32 cellular contexts compared by ENCODE assay signal in genomic region chr13:20303636-20304035, GRCh38.
A peak's percentile ranks its signal among the peaks of the same experiment; 100 is the strongest.
DNase-seq lines count a peak whose midpoint lies in the region; ATAC-seq and TF ChIP-seq lines count a peak whose summit lies in the region.
"Had no signal": no experiment of that assay in that cellular context is flagged by ENCODE, and none has a peak within 500 bp of the region (broad histone marks: within the 10 kb centered on the region; RNA-seq: fewer than 3 reads in every experiment).

No MANE protein-coding gene starts in this region.

- H2BK120ac ChIP-seq in mesenchymal stem cell (ENCODE audit: low read depth, low read length) = no peak overlapping the region

- H3K23ac ChIP-seq in mesenchymal stem cell (ENCODE audit: low read length in 2 of 2) = no peak overlapping the region

- H3K4me1 ChIP-seq in HEK293 (ENCODE audit: control insufficient read depth, insufficient read depth, low read length) = no peaks in the 10 kb centered on the region
- peaks cover 11% of the 10 kb centered on the region for H3K4me1 ChIP-seq in mesenchymal stem cell (ENCODE audit: control insufficient read depth, insufficient read depth, low read depth, low read length)
- H3K4me1 ChIP-seq: Peyer's patch had no signal

- 76% methylated on average over 5 of the region's 6 CpGs for WGBS in mesenchymal stem cell

- no peak overlapping the region for H3K18ac ChIP-seq in mesenchymal stem cell (ENCODE audit: low read depth in 1 of 2, low read length in 2 of 2)

- no peak overlapping the region for H4K8ac ChIP-seq in mesenchymal stem cell (ENCODE audit: low read length)

- peaks cover 7 to 12% of the 10 kb centered on the region in 2 experiments for H3K27me3 ChIP-seq in mesenchymal stem cell (ENCODE audit: control insufficient read depth in 1 of 2, insufficient read depth in 1 of 2, low read length in 2 of 2)
- H3K27me3 ChIP-seq: Peyer's patch had no signal

- H3K36me3 Mint-ChIP-seq in natural killer cell treated with Interleukin-12 subunit alpha and Interleukin-12 subunit beta and Interleukin-15 and Interleukin-18, amount 100 ng/mL, for 72 hours = peaks cover 9% of the 10 kb centered on the region
- H3K36me3 Mint-ChIP-seq: stimulated activated effector memory CD8-positive, alpha-beta T cell treated with anti-CD3 and anti-CD28 coated beads, Interleukin-12 subunit alpha, Interleukin-12 subunit beta, amount 100 ng/mL, for 72 hours had no signal

- peaks cover 0 to 3% of the 10 kb centered on the region in 2 donors for H3K4me1 Mint-ChIP-seq in natural killer cell treated with Interleukin-12 subunit alpha and Interleukin-12 subunit beta and Interleukin-15 and Interleukin-18, amount 100 ng/mL, for 72 hours (ENCODE audit: low read depth in 2 of 2)
- H3K4me1 Mint-ChIP-seq: activated CD4-positive, alpha-beta T cell treated with anti-CD3 and anti-CD28 coated beads, Interleukin-2, amount 10 ng/mL, durations not matched to agents 24 days and 14 days; stimulated activated effector memory CD8-positive, alpha-beta T cell treated with anti-CD3 and anti-CD28 coated beads, Interleukin-12 subunit alpha, Interleukin-12 subunit beta, amount 100 ng/mL, for 72 hours had no signal

- H2AK5ac ChIP-seq in mesenchymal stem cell (ENCODE audit: low read length, severe bottlenecking) = no peak overlapping the region

- no peak overlapping the region for H3K14ac ChIP-seq in mesenchymal stem cell (ENCODE audit: low read length in 2 of 2)

- DNase-seq in AG10803 (ENCODE audit: low read depth) (peak; percentile 8), astrocyte of the hippocampus (ENCODE audit: low read depth, low spot score) (peak; percentile 23), mesenchymal stem cell (peak; percentile 4), GOT3 (lab: John Stamatoyannopoulos, UW) (no peak)
- no peak for DNase-seq in natural killer cell treated with Interleukin-12 subunit alpha and Interleukin-12 subunit beta and Interleukin-15 and Interleukin-18, amount 100 ng/mL, for 72 hours (ENCODE audit: low spot score)
- DNase-seq: activated CD4-positive, alpha-beta T cell treated with anti-CD3 and anti-CD28 coated beads, Interleukin-2, amount 10 ng/mL, durations not matched to agents 24 days and 14 days; activated effector memory CD4-positive, alpha-beta T cell treated with Interleukin-2 at 50 U/mL for 16 hours; activated T-cell treated with anti-CD3 and anti-CD28 coated beads, Interleukin-2, amount 50 U/mL, for 1 hour; caudate nucleus; COR-L47; cortex of kidney; effector memory CD8-positive, alpha-beta T cell; midbrain; MV-4-11; naive B cell; NCI-H1436; NCI-H446; NCI-H748 treated with DMSO at 0.1 percent for 48 hours; SIG-M5; T1000 had no signal

- H2BK12ac ChIP-seq in mesenchymal stem cell (ENCODE audit: low read length in 2 of 2) = no peak overlapping the region

- H3K27ac Mint-ChIP-seq in natural killer cell treated with Interleukin-12 subunit alpha and Interleukin-12 subunit beta and Interleukin-15 and Interleukin-18, amount 100 ng/mL, for 72 hours = no peak overlapping the region
- H3K27ac Mint-ChIP-seq: activated CD4-positive, alpha-beta T cell treated with anti-CD3 and anti-CD28 coated beads, Interleukin-2, amount 10 ng/mL, durations not matched to agents 24 days and 14 days; activated naive CD4-positive, alpha-beta T cell treated with anti-CD3 and anti-CD28 coated beads, Interleukin-2, amount 50 U/mL, for 72 hours; effector memory CD8-positive, alpha-beta T cell; naive B cell; progenitor cell of endocrine pancreas; stimulated activated effector memory CD8-positive, alpha-beta T cell treated with anti-CD3 and anti-CD28 coated beads, Interleukin-12 subunit alpha, Interleukin-12 subunit beta, amount 100 ng/mL, for 72 hours had no signal

- no peak overlapping the region for H3K4me2 ChIP-seq in mesenchymal stem cell (ENCODE audit: low read length, poor library complexity, severe bottlenecking)
- H3K4me2 ChIP-seq: KMS-11 had no signal

- peaks cover 59 to 64% of the 10 kb centered on the region in 2 donors for H3K27me3 Mint-ChIP-seq in natural killer cell treated with Interleukin-12 subunit alpha and Interleukin-12 subunit beta and Interleukin-15 and Interleukin-18, amount 100 ng/mL, for 72 hours

- no peak overlapping the region for H2BK5ac ChIP-seq in mesenchymal stem cell (ENCODE audit: low read depth, low read length, poor library complexity, severe bottlenecking)

- CTCF ChIA-PET in HEK293 (lab: Yijun Ruan, JAX) = no interaction called here

- H3K27ac ChIP-seq in HEK293 (ENCODE audit: extremely low read depth, low read depth, low read length) (no peak overlapping the region), mesenchymal stem cell (ENCODE audit: low read length, poor library complexity, severe bottlenecking) (no peak overlapping the region)
- H3K27ac ChIP-seq: C4-2B, KMS-11, neutrophil, Peyer's patch, tibial nerve had no signal

- no peak overlapping the region for H4K91ac ChIP-seq in mesenchymal stem cell (ENCODE audit: low read length)

- peaks cover 2% of the 10 kb centered on the region for H3K9me3 Mint-ChIP-seq in natural killer cell treated with Interleukin-12 subunit alpha and Interleukin-12 subunit beta and Interleukin-15 and Interleukin-18, amount 100 ng/mL, for 72 hours

- H2AFZ ChIP-seq in mesenchymal stem cell (ENCODE audit: low read depth, low read length) = no peak overlapping the region

- H3K36me3 ChIP-seq in HEK293 (ENCODE audit: control insufficient read depth in 2 of 2, insufficient read depth in 1 of 2, low read length in 2 of 2) (no peaks in the 10 kb centered on the region), mesenchymal stem cell (ENCODE audit: control insufficient read depth in 1 of 2, insufficient read depth in 2 of 2, low read depth in 1 of 2, low read length in 2 of 2) (no peaks in the 10 kb centered on the region)
- H3K36me3 ChIP-seq: neutrophil, Peyer's patch, tibial nerve had no signal

- no peak overlapping the region for H2BK15ac ChIP-seq in mesenchymal stem cell (ENCODE audit: low read depth, poor library complexity, severe bottlenecking)

- POLR2A ChIA-PET in HEK293 (lab: Yijun Ruan, JAX) = no interaction called here

- no peak overlapping the region for H3K4me3 ChIP-seq in AG10803 (ENCODE audit: low read length)
- no peak overlapping the region for H3K4me3 ChIP-seq in HEK293 (ENCODE audit: low read depth, low read length)
- H3K4me3 ChIP-seq in mesenchymal stem cell (ENCODE audit: insufficient read depth in 1 of 2, low read depth in 1 of 2, low read length in 2 of 2) = no peak overlapping the region
- H3K4me3 ChIP-seq: Peyer's patch, tibial nerve had no signal

- H3K9me3 ChIP-seq in HEK293 (ENCODE audit: control insufficient read depth, insufficient read depth, low read depth, low read length) = no peaks in the 10 kb centered on the region
- H3K9me3 ChIP-seq in mesenchymal stem cell (ENCODE audit: control insufficient read depth, low read length) = peaks cover 16% of the 10 kb centered on the region
- H3K9me3 ChIP-seq: neutrophil, Peyer's patch had no signal

- H3K4ac ChIP-seq in mesenchymal stem cell (ENCODE audit: low read depth in 1 of 2, low read length in 2 of 2) = no peak overlapping the region

- no peak overlapping the region for H3K9ac ChIP-seq in mesenchymal stem cell (ENCODE audit: low read length)
- H3K9ac ChIP-seq: KMS-11 had no signal

- H3K4me3 Mint-ChIP-seq in natural killer cell treated with Interleukin-12 subunit alpha and Interleukin-12 subunit beta and Interleukin-15 and Interleukin-18, amount 100 ng/mL, for 72 hours = no peak overlapping the region
- H3K4me3 Mint-ChIP-seq: activated CD4-positive, alpha-beta T cell treated with anti-CD3 and anti-CD28 coated beads, Interleukin-2, amount 10 ng/mL, durations not matched to agents 24 days and 14 days; effector memory CD8-positive, alpha-beta T cell; stimulated activated effector memory CD8-positive, alpha-beta T cell treated with anti-CD3 and anti-CD28 coated beads, Interleukin-12 subunit alpha, Interleukin-12 subunit beta, amount 100 ng/mL, for 72 hours had no signal

- ATAC-seq in natural killer cell treated with Interleukin-12 subunit alpha and Interleukin-12 subunit beta and Interleukin-15 and Interleukin-18, amount 100 ng/mL, for 72 hours = no peak
- ATAC-seq in GM21737 (IDR thresholded peaks at IDR 0.05; ENCODE audit: unreplicated experiment) (no peak), HG02678 (IDR thresholded peaks at IDR 0.05; ENCODE audit: unreplicated experiment) (no peak)
- ATAC-seq: activated naive CD4-positive, alpha-beta T cell treated with anti-CD3 and anti-CD28 coated beads, Interleukin-2, amount 50 U/mL, for 72 hours; effector memory CD8-positive, alpha-beta T cell; sciatic nerve; stimulated activated effector memory CD8-positive, alpha-beta T cell treated with anti-CD3 and anti-CD28 coated beads, Interleukin-12 subunit alpha, Interleukin-12 subunit beta, amount 100 ng/mL, for 72 hours had no signal

- H3K79me1 ChIP-seq in mesenchymal stem cell (replicated peaks; ENCODE audit: low read length, poor library complexity, severe bottlenecking) = no peaks in the 10 kb centered on the region

- TF ChIP-seq CTCF in AG10803 (conservative IDR thresholded peaks at IDR 0.05; ENCODE audit: low read length) = no peak
- no peak for TF ChIP-seq CTCF in HEK293 (tag by site-specific recombination; IDR thresholded peaks at IDR 0.05)

TF ChIP-seq in HEK293, 187 proteins besides CTCF, POLR2A, EP300 and RAD21:
- TF ChIP-seq ZIC2 (tag by site-specific recombination; IDR thresholded peaks at IDR 0.05) (peak; percentile 26; the same call in 1 of the 2 replicates), KLF7 (tag by site-specific recombination; IDR thresholded peaks at IDR 0.05; ENCODE audit: borderline replicate concordance) (no peak), ZNF580 (tag by site-specific recombination; IDR thresholded peaks at IDR 0.05) (no peak), RBAK (tag by site-specific recombination; IDR thresholded peaks at IDR 0.05) (no peak), ZNF707 (tag by site-specific recombination; IDR thresholded peaks at IDR 0.05) (no peak)

Comparison
In these comparisons a context has a peak if more than half of its experiments do, and no peak if none do; other contexts are left out.
1. DNase-seq: peak in AG10803 (single experiment), astrocyte of the hippocampus (single experiment) and mesenchymal stem cell (single experiment); none in natural killer cell treated with Interleukin-12 subunit alpha and Interleukin-12 subunit beta and Interleukin-15 and Interleukin-18, amount 100 ng/mL, for 72 hours (single experiment) and GOT3 (single experiment).